In the genomic region with DNA sequence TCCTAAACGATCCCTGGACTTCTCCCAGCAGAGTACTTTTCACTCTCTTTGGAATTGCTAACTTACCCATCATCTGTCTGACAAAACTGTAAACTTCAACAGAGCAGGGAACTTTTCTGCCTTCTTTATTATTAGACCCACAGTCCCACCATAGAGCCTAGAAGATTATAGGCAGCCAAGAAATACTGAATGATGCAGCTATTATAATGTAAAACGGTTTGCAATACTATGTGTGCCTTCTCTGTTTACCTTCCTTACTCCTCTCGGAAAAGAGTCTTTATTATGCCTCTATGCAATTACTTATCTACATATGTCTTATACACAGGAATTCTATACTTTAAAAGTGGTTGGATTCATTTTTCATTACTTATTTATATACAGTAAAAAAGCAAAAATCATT, we compare ENCODE assay signal across 16 cellular contexts. TPM values are rescaled to one million over a fixed set of nuclear protein-coding genes. Genes with fewer than 3 reads are reported as not detected.
DNase-seq lines count a peak whose midpoint lies in the region; ATAC-seq, FAIRE-seq and TF ChIP-seq lines count a peak whose summit lies in the region.
"Had no signal": no experiment of that assay in that cellular context is flagged by ENCODE, and none has a peak within 500 bp of the region (broad histone marks: within the 10 kb centered on the region; RNA-seq: fewer than 3 reads in every experiment).

No MANE protein-coding gene starts in this region.

- H3K4ac ChIP-seq in H1 (replicated peaks; ENCODE audit: insufficient read length, low read depth, low read length) = no peak overlapping the region

- WGBS in H1 (ENCODE audit: extremely low coverage in 1 of 2, insufficient coverage in 1 of 2, insufficient read length in 1 of 2, insufficient replicate concordance in 2 of 2, low coverage in 1 of 2, low lambda C conversion rate in 2 of 2, missing lambda C conversion rate in 1 of 2), 2 experiments = 29% methylated on average over 3 of the region's 3 CpGs; no CpG with 5 or more reads in 1 of the 2 experiments

- no peak for TF ChIP-seq EP300 in H1 (IDR thresholded peaks at IDR 0.05; ENCODE audit: borderline replicate concordance in 1 of 2, low read depth in 2 of 2, low read length in 2 of 2)

- no peak overlapping the region for H3K9ac ChIP-seq in HUES48 (ENCODE audit: low read depth, low read length)
- H3K9ac ChIP-seq in H1 (replicated peaks in 1 of 4; ENCODE audit: extremely low read depth in 1 of 4, low read depth in 3 of 4, low read length in 3 of 4) = no peak overlapping the region

- H3K79me1 ChIP-seq in H1 (ENCODE audit: low read depth, low read length) = no peaks in the 10 kb centered on the region

- peak; percentile 7 for FAIRE-seq in H1 (lab: Jason Lieb, UNC)
- FAIRE-seq: G401.6 had no signal

- no peak overlapping the region for H3K56ac ChIP-seq in H1 (replicated peaks; ENCODE audit: insufficient read length, low read depth, low read length)

- peak overlapping the region; percentile 90 for H3K27ac Mint-ChIP-seq in WTC11
- no peak overlapping the region for H3K27ac Mint-ChIP-seq in stimulated activated naive B cell treated with anti-CD40 and anti-IgM and Interleukin-4, amounts not matched to agents 10 μg/mL and 1 μg/mL and 100 μg/mL, for 72 hours
- H3K27ac Mint-ChIP-seq: CD4-positive, alpha-beta memory T cell had no signal

- H3K9me3 Mint-ChIP-seq in WTC11 = no peaks in the 10 kb centered on the region
- H3K9me3 Mint-ChIP-seq in stimulated activated naive B cell treated with anti-CD40 and anti-IgM and Interleukin-4, amounts not matched to agents 10 μg/mL and 1 μg/mL and 100 μg/mL, for 72 hours = no peaks in the 10 kb centered on the region
- H3K9me3 Mint-ChIP-seq: CD4-positive, alpha-beta memory T cell had no signal

- H2AFZ ChIP-seq in H1 (ENCODE audit: low read length) = no peak overlapping the region

- TF ChIP-seq CTCF in WTC11 (IDR thresholded peaks at IDR 0.05) = no peak
- TF ChIP-seq CTCF in H1 (IDR thresholded peaks at IDR 0.05; ENCODE audit: control extremely low read depth in 1 of 3, insufficient read depth in 1 of 3, low read depth in 1 of 3, low read length in 3 of 3) = no peak
- no peak for TF ChIP-seq CTCF in right atrium auricular region (IDR thresholded peaks at IDR 0.05)

- no peak overlapping the region for H3K4me3 Mint-ChIP-seq in WTC11
- H3K4me3 Mint-ChIP-seq in stimulated activated naive B cell treated with anti-CD40 and anti-IgM and Interleukin-4, amounts not matched to agents 10 μg/mL and 1 μg/mL and 100 μg/mL, for 72 hours = no peak overlapping the region
- H3K4me3 Mint-ChIP-seq: CD4-positive, alpha-beta memory T cell had no signal

- no peak overlapping the region for H3K14ac ChIP-seq in H1 (ENCODE audit: insufficient read length)

- H2BK20ac ChIP-seq in H1 (ENCODE audit: low read length) = no peak overlapping the region

- TF ChIP-seq RAD21 in H1 (IDR thresholded peaks at IDR 0.05 in 1 of 2, conservative IDR thresholded peaks at IDR 0.05 in 1 of 2; ENCODE audit: low read depth in 2 of 2, low read length in 2 of 2) = no peak

- no peaks in the 10 kb centered on the region for H4K20me1 ChIP-seq in H1 (replicated peaks in 1 of 2; ENCODE audit: control insufficient read depth in 1 of 2, insufficient read depth in 2 of 2, low read length in 2 of 2)

- CTCF ChIA-PET in WTC11 (lab: Charles Lee) (interaction anchor here (0.6 to 3.8 kb wide), 17 partner anchors 10 to 1209 kb away, joined by 3 to 30 read pairs (median 4); no protein-coding TSS in a partner anchor), H1 (lab: Charles Lee; ENCODE audit: partially characterized antibody) (interaction anchor here (0.8 to 6.9 kb wide), 21 partner anchors 9 to 1098 kb away, joined by 3 to 49 read pairs (median 3); no protein-coding TSS in a partner anchor)

- H3K79me2 ChIP-seq in H1 (ENCODE audit: control insufficient read depth in 1 of 2, insufficient read depth in 2 of 2, low read length in 2 of 2) = no peaks in the 10 kb centered on the region

- no peaks in the 10 kb centered on the region for H3K27me3 Mint-ChIP-seq in WTC11 (ENCODE audit: low read depth)
- H3K27me3 Mint-ChIP-seq in stimulated activated naive B cell treated with anti-CD40 and anti-IgM and Interleukin-4, amounts not matched to agents 10 μg/mL and 1 μg/mL and 100 μg/mL, for 72 hours = no peaks in the 10 kb centered on the region
- H3K27me3 Mint-ChIP-seq: CD4-positive, alpha-beta memory T cell had no signal

- DNase-seq in WTC11 (ENCODE audit: low spot score) (no peak), H1 (ENCODE audit: low read depth in 1 of 2, low spot score in 2 of 2) (no peak), NCI-H446 treated with DMSO at 0.1 percent for 48 hours (lab: John Stamatoyannopoulos, UW) (no peak), NCI-H1092 (lab: John Stamatoyannopoulos, UW) (no peak), right atrium auricular region (ENCODE audit: low spot score) (no peak)
- no peak for DNase-seq in stimulated activated naive B cell treated with anti-CD40 and anti-IgM and Interleukin-4, amounts not matched to agents 10 μg/mL and 1 μg/mL and 100 μg/mL, for 72 hours
- DNase-seq: C1 segment of cervical spinal cord; Calu3; CD4-positive, alpha-beta memory T cell; COR-L47; DMS53; DND-41; GOT3 had no signal

- H3K4me1 ChIP-seq in HUES48 (ENCODE audit: control insufficient read depth, insufficient read depth, low read length) = peaks cover 39% of the 10 kb centered on the region
- H3K4me1 ChIP-seq in H1 (replicated peaks in 1 of 4; ENCODE audit: control insufficient read depth in 3 of 4, insufficient read depth in 4 of 4, low read length in 3 of 4) = peaks cover 0 to 19% (median 11%) of the 10 kb centered on the region in 4 experiments; a peak in 6 of 7 replicates
- H3K4me1 ChIP-seq in right atrium auricular region = no peaks in the 10 kb centered on the region

- H3K27me3 ChIP-seq in HUES48 (ENCODE audit: control insufficient read depth, insufficient read depth, low read length) (no peaks in the 10 kb centered on the region), H1 (replicated peaks in 1 of 4; ENCODE audit: control insufficient read depth in 3 of 4, extremely low read depth in 1 of 4, insufficient read depth in 3 of 4, low read length in 3 of 4) (no peaks in the 10 kb centered on the region), right atrium auricular region (no peaks in the 10 kb centered on the region)

- no peaks in the 10 kb centered on the region for H3K23me2 ChIP-seq in H1 (ENCODE audit: low read depth, low read length)

- H4K8ac ChIP-seq in H1 (ENCODE audit: extremely low read depth, insufficient read depth, low read length) = no peak overlapping the region

- peak overlapping the region; percentile 77 for H3K27ac ChIP-seq in HUES48 (ENCODE audit: low read depth, low read length)
- no peak overlapping the region for H3K27ac ChIP-seq in H1 (ENCODE audit: low read depth, low read length)
- H3K27ac ChIP-seq in right atrium auricular region = no peak overlapping the region

- POLR2A ChIA-PET in WTC11 (lab: Charles Lee) (interaction anchor here (0.7 kb wide), 1 partner anchor 137 kb away, joined by 3 read pairs; no protein-coding TSS in a partner anchor), H1 (lab: Charles Lee; ENCODE audit: partially characterized antibody) (interaction anchor here (0.9 to 1.5 kb wide), 2 partner anchors 12 to 14 kb away, joined by 3 read pairs; no protein-coding TSS in a partner anchor)

- H2BK120ac ChIP-seq in H1 (replicated peaks; ENCODE audit: low read depth, low read length) = no peak overlapping the region

- ATAC-seq in WTC11 = peak; percentile 17; the same call in 1 of the 2 replicates
- no peak for ATAC-seq in stimulated activated naive B cell treated with anti-CD40 and anti-IgM and Interleukin-4, amounts not matched to agents 10 μg/mL and 1 μg/mL and 100 μg/mL, for 72 hours (replicated peaks)
- ATAC-seq: HCT116 had no signal

- H3K9me3 ChIP-seq in HUES48 (ENCODE audit: control insufficient read depth, insufficient read depth, low read length) (no peaks in the 10 kb centered on the region), H1 (ENCODE audit: insufficient read depth in 2 of 2, low read depth in 1 of 2, low read length in 1 of 2) (no peaks in the 10 kb centered on the region), right atrium auricular region (no peaks in the 10 kb centered on the region)

- no peaks in the 10 kb centered on the region for H3K36me3 Mint-ChIP-seq in WTC11
- peaks cover 32 to 58% of the 10 kb centered on the region in 2 donors for H3K36me3 Mint-ChIP-seq in stimulated activated naive B cell treated with anti-CD40 and anti-IgM and Interleukin-4, amounts not matched to agents 10 μg/mL and 1 μg/mL and 100 μg/mL, for 72 hours

- peak overlapping the region; percentile 24 to 25; a peak in 2 of 4 replicates for H3K4me2 ChIP-seq in H1 (ENCODE audit: insufficient read depth in 1 of 2, low read depth in 2 of 2, low read length in 2 of 2)

- no peak overlapping the region for H3K23ac ChIP-seq in H1 (ENCODE audit: insufficient read length)

- H3K4me1 Mint-ChIP-seq in WTC11 = peaks cover 52% of the 10 kb centered on the region
- H3K4me1 Mint-ChIP-seq in stimulated activated naive B cell treated with anti-CD40 and anti-IgM and Interleukin-4, amounts not matched to agents 10 μg/mL and 1 μg/mL and 100 μg/mL, for 72 hours = peaks cover 11 to 19% of the 10 kb centered on the region in 2 donors
- H3K4me1 Mint-ChIP-seq: CD4-positive, alpha-beta memory T cell had no signal

- no peak overlapping the region for H2BK15ac ChIP-seq in H1 (ENCODE audit: low read length)

- no peak overlapping the region for H2BK5ac ChIP-seq in H1 (ENCODE audit: low read depth, low read length)

- no peak overlapping the region for H4K91ac ChIP-seq in H1 (replicated peaks; ENCODE audit: insufficient read length, low read length)

- TF ChIP-seq POLR2A in H1 (IDR thresholded peaks at IDR 0.05; ENCODE audit: control extremely low read depth in 1 of 2, low read depth in 2 of 2, low read length in 2 of 2) = no peak

- H3K18ac ChIP-seq in H1 (ENCODE audit: extremely low read depth, low read length) = no peak overlapping the region

- H3K36me3 ChIP-seq in HUES48 (ENCODE audit: control insufficient read depth, insufficient read depth, low read length) (peaks cover 9% of the 10 kb centered on the region; the same call in 1 of the 2 replicates), H1 (ENCODE audit: control insufficient read depth in 2 of 4, insufficient read depth in 4 of 4, low read length in 3 of 4) (0 out of 8 replicates have a peak, but pooled peaks cover 0 to 2% (median 0%) of the 10 kb centered on the region in 4 experiments), right atrium auricular region (no peaks in the 10 kb centered on the region)

- H3K4me3 ChIP-seq in HUES48 (ENCODE audit: low read depth, low read length) = no peak overlapping the region
- H3K4me3 ChIP-seq in H1 (ENCODE audit: extremely low read depth in 1 of 4, insufficient read depth in 2 of 4, low read depth in 3 of 4, low read length in 4 of 4) = 0 out of 8 replicates have a peak overlapping the region, but pooled peaks of 1 of the 4 experiments have one; percentile 0
- no peak overlapping the region for H3K4me3 ChIP-seq in right atrium auricular region

- no peak overlapping the region for H2BK12ac ChIP-seq in H1 (ENCODE audit: low read depth, low read length)

- H4K5ac ChIP-seq in H1 (ENCODE audit: insufficient read length, low read depth, low read length) = no peak overlapping the region

- H2AK5ac ChIP-seq in H1 (ENCODE audit: low read depth, low read length) = no peak overlapping the region

RNA-seq across cellular contexts. Expression of gene SHQ1, which starts 36.0 kb away (rescaled TPM):
- total RNA-seq in WTC11 (2021) (24.5 to 29.1 TPM (median 27.2 TPM) in 3 replicates), right atrium auricular region (10 to 100 TPM; 16.5 to 19.5 TPM)
- total RNA-seq in H1 (2021; fragmentation: NEBNext Ultra II Directional; extraction: Animal tissue kit (Norgen Biotek cat#: 25700)) = 33.7 and 34.4 TPM in 2 replicates
- polyA plus RNA-seq in H1 (2011; rRNA removed) = 7.5 and 10.7 TPM in 2 replicates
- polyA plus RNA-seq in H1 (2011; cell fraction: cytosol; rRNA removed) = 11.5 TPM
- polyA plus RNA-seq in H1 (2011; cell fraction: nucleus; rRNA removed) = 16.6 TPM
- polyA plus RNA-seq in H1 (2012, experiment 1 of 2) = 14.1 to 27.9 TPM (median 17.1 TPM) in 4 replicates
- polyA plus RNA-seq in H1 (2012, experiment 2 of 2) = 2.0 TPM
- polyA plus RNA-seq in H1 (2013, experiment 1 of 2) = 14.7 TPM
- 14.9 TPM for polyA plus RNA-seq in H1 (2013, experiment 2 of 2)
- 11.1 and 13.8 TPM in 2 replicates for polyA minus RNA-seq in H1 (2011; rRNA and poly(A)+ RNA removed)
- polyA minus RNA-seq in H1 (2011; cell fraction: cytosol; rRNA and poly(A)+ RNA removed) = 17.9 TPM
- polyA minus RNA-seq in H1 (2011; cell fraction: nucleus; rRNA and poly(A)+ RNA removed) = 51.4 TPM
